In the genomic region with DNA sequence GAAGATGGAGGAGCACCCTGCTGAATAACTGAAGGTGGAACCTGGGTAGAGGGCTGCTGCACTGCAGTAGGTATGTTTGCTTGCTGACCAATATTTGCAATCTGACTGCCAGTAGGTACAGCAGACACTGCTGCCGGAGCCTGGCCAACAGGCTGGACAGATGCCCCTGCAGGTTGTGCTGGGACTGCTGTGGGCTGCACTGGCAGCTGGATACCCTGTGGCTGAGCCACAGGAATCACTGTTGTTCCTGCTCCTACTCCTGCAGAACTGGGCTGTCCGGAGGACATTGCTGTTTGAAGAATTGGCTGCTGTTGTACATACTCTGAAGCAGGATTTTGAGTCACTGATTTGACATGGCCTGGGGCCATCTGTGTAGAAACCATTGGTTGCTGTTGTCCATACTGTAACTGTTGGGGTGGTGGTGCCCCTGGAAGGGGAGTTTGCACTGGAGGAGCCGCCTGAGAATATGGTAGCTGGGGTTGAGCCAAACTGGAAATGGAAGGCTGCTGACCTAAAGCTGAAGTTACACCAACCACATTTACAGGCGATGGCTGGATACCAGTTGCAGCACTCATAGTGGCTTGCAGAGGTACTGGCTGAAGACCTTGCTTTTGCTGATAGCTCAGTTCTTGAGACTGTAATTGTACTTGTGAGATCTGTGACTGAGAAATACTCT, we compare ENCODE assay signal across 7 cellular contexts. TPM values are rescaled to one million over a fixed set of nuclear protein-coding genes. Genes with fewer than 3 reads are reported as not detected.
DNase-seq lines count a peak whose midpoint lies in the region; ATAC-seq and TF ChIP-seq lines count a peak whose summit lies in the region.

No MANE protein-coding gene starts in this region.

- H3K36me3 ChIP-seq in HUES6 (ENCODE audit: control insufficient read depth, insufficient read depth, low read length) (peaks cover 18% of the 10 kb centered on the region), mesenchymal stem cell (ENCODE audit: control insufficient read depth in 1 of 2, insufficient read depth in 2 of 2, low read depth in 1 of 2, low read length in 2 of 2) (peaks cover 9 to 34% of the 10 kb centered on the region in 2 experiments), sigmoid colon (no peaks in the 10 kb centered on the region)

- peak overlapping the region; percentile 60 for H3K4me2 ChIP-seq in mesenchymal stem cell (ENCODE audit: low read length, poor library complexity, severe bottlenecking)

- H2AFZ ChIP-seq in mesenchymal stem cell (ENCODE audit: low read depth, low read length), result no peak overlapping the region

- TF ChIP-seq CTCF in MCF 10A (IDR thresholded peaks at IDR 0.05; ENCODE audit: unreplicated experiment), result peak; percentile 9
- TF ChIP-seq CTCF in sigmoid colon (IDR thresholded peaks at IDR 0.05), result no peak

- peaks cover 7% of the 10 kb centered on the region for H3K36me3 Mint-ChIP-seq in MCF 10A (ENCODE audit: insufficient read depth, unreplicated experiment)

- peaks cover 42% of the 10 kb centered on the region for H3K4me1 Mint-ChIP-seq in MCF 10A (ENCODE audit: insufficient read depth, unreplicated experiment)

- intact Hi-C loops in MCF 10A (cut with micrococcal nuclease), result no loop called here
- intact Hi-C loops in sigmoid colon (cut with DNase I), result no loop called here

- H2BK5ac ChIP-seq in mesenchymal stem cell (ENCODE audit: low read depth, low read length, poor library complexity, severe bottlenecking), result no peak overlapping the region

- no peak overlapping the region for H3K4ac ChIP-seq in mesenchymal stem cell (ENCODE audit: low read depth in 1 of 2, low read length in 2 of 2)

- H4K8ac ChIP-seq in mesenchymal stem cell (ENCODE audit: low read length), result no peak overlapping the region

- no peaks in the 10 kb centered on the region; the same call in 1 of the 2 replicates for H3K27me3 ChIP-seq in HUES6 (ENCODE audit: control insufficient read depth, insufficient read depth, low read length)
- no peaks in the 10 kb centered on the region for H3K27me3 ChIP-seq in mesenchymal stem cell (ENCODE audit: control insufficient read depth in 1 of 2, insufficient read depth in 1 of 2, low read length in 2 of 2)
- H3K27me3 ChIP-seq in sigmoid colon, result no peaks in the 10 kb centered on the region

- 95% methylated on average over 4 of the region's 4 CpGs for WGBS in mesenchymal stem cell
- WGBS in sigmoid colon, 2 donors, result 89 to 90% methylated on average over 4 of the region's 4 CpGs

- no peak overlapping the region for H3K27ac Mint-ChIP-seq in MCF 10A (ENCODE audit: low read depth, unreplicated experiment)

- H3K4me3 ChIP-seq in HUES6 (ENCODE audit: low read depth, low read length) (peak overlapping the region; percentile 91), mesenchymal stem cell (ENCODE audit: insufficient read depth in 1 of 2, low read depth in 1 of 2, low read length in 2 of 2) (peak overlapping the region; percentile 9 to 79), sigmoid colon (peak overlapping the region in 1 of 4 donors; percentile 4)

- H2BK12ac ChIP-seq in mesenchymal stem cell (ENCODE audit: low read length in 2 of 2), result no peak overlapping the region

- H3K18ac ChIP-seq in mesenchymal stem cell (ENCODE audit: low read depth in 1 of 2, low read length in 2 of 2), result peak overlapping the region in 1 of 2 experiments; percentile 18

- POLR2A ChIA-PET in MCF 10A (lab: Yijun Ruan, JAX), result interaction anchor here (0.5 to 3.5 kb wide), 10 partner anchors 10 to 205 kb away, joined by 3 to 16 read pairs (median 3); no protein-coding TSS in a partner anchor

- no peak overlapping the region for H3K14ac ChIP-seq in mesenchymal stem cell (ENCODE audit: low read length in 2 of 2)

- DNase-seq in EH (ENCODE audit: low read depth) (peak; percentile 76), MCF 10A (ENCODE audit: unreplicated experiment) (peak; percentile 48), mesenchymal stem cell (peak; percentile 50), amygdala (lab: John Stamatoyannopoulos, UW) (no peak), sigmoid colon (no peak)

- peak overlapping the region in 1 of 2 experiments; percentile 56 for H3K23ac ChIP-seq in mesenchymal stem cell (ENCODE audit: low read length in 2 of 2)

- no peak overlapping the region for H2AK5ac ChIP-seq in mesenchymal stem cell (ENCODE audit: low read length, severe bottlenecking)

- H4K91ac ChIP-seq in mesenchymal stem cell (ENCODE audit: low read length), result no peak overlapping the region

- no TSS peak for BruUV-seq in MCF 10A (replicated peaks; lab: Mats Ljungman, UMichigan)

- H2BK15ac ChIP-seq in mesenchymal stem cell (ENCODE audit: low read depth, poor library complexity, severe bottlenecking), result no peak overlapping the region

- H3K9me3 Mint-ChIP-seq in MCF 10A (ENCODE audit: unreplicated experiment), result no peaks in the 10 kb centered on the region

- H3K27me3 Mint-ChIP-seq in MCF 10A (ENCODE audit: insufficient read depth, unreplicated experiment), result no peaks in the 10 kb centered on the region

- no peak for TF ChIP-seq POLR2A in sigmoid colon (IDR thresholded peaks at IDR 0.05)

- no peak for TF ChIP-seq EP300 in sigmoid colon (IDR thresholded peaks at IDR 0.05)

- peak overlapping the region; percentile 47 for H3K4me3 Mint-ChIP-seq in MCF 10A (ENCODE audit: unreplicated experiment)

- CTCF ChIA-PET in MCF 10A (lab: Yijun Ruan, JAX), result interaction anchor here (0.6 to 2.2 kb wide), 8 partner anchors 14 to 194 kb away, joined by 3 to 6 read pairs (median 4); no protein-coding TSS in a partner anchor

- ATAC-seq in GM18511 (IDR thresholded peaks at IDR 0.05; ENCODE audit: unreplicated experiment), result no peak

- H3K9ac ChIP-seq in HUES6 (ENCODE audit: low read length) (no peak overlapping the region), mesenchymal stem cell (ENCODE audit: low read length) (peak overlapping the region; percentile 93)

- H2BK120ac ChIP-seq in mesenchymal stem cell (ENCODE audit: low read depth, low read length), result no peak overlapping the region

- H3K9me3 ChIP-seq in HUES6 (ENCODE audit: control insufficient read depth, insufficient read depth, low read depth, low read length) (no peaks in the 10 kb centered on the region), mesenchymal stem cell (ENCODE audit: control insufficient read depth, low read length) (no peaks in the 10 kb centered on the region), sigmoid colon (no peaks in the 10 kb centered on the region)

- H3K27ac ChIP-seq in HUES6 (ENCODE audit: low read depth, low read length) (no peak overlapping the region), mesenchymal stem cell (ENCODE audit: low read length, poor library complexity, severe bottlenecking) (no peak overlapping the region), sigmoid colon (no peak overlapping the region)

- H3K79me1 ChIP-seq in mesenchymal stem cell (replicated peaks; ENCODE audit: low read length, poor library complexity, severe bottlenecking), result no peaks in the 10 kb centered on the region

- H3K4me1 ChIP-seq in HUES6 (ENCODE audit: control insufficient read depth, insufficient read depth, low read length) (peaks cover 35% of the 10 kb centered on the region), mesenchymal stem cell (ENCODE audit: control insufficient read depth, insufficient read depth, low read depth, low read length) (peaks cover 14% of the 10 kb centered on the region), sigmoid colon (peaks cover 0 to 58% (median 36%) of the 10 kb centered on the region in 4 donors)

RNA-seq across cellular contexts. Expression of gene TSC22D1, which starts 2.2 kb away (rescaled TPM):
- 153 and 162 TPM in 2 replicates for total RNA-seq in MCF 10A (2022)
- 88.9 TPM for polyA plus RNA-seq in mesenchymal stem cell (2013, experiment 1 of 2)
- polyA plus RNA-seq in mesenchymal stem cell (2013, experiment 2 of 2), result 89.1 TPM
- 100 to 1,000 TPM; 121 to 179 (median 163) TPM for total RNA-seq in sigmoid colon
- polyA plus RNA-seq in sigmoid colon, result 100 to 1,000 TPM; 136 to 225 (median 213) TPM

Comparison
In these comparisons a context has a peak if more than half of its experiments do, and no peak if none do; other contexts are left out.
1. DNase-seq: peak in EH (single experiment), MCF 10A (single experiment) and mesenchymal stem cell (single experiment); none in amygdala (0 of 56) and sigmoid colon (single experiment).